ENCODE assay signal across 1 cellular context in the genomic region with DNA sequence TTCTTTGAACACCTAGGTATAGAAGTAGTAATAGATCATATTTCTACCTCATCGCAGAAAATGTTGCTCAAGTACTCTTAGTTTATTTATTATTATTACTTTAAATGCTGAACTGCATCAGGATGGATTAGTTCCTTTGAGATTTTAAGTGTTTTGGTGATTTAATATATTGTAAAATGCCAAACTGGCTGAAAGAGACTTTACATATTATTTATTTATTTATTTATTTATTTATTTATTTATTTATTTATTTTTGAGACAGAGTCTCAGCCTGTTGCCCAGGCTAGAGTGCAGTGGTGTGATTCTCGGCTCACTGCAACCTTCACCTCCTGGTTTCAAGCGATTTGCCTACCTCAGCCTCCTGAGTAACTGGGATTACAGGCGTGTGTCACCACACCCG.
A peak's percentile ranks its signal among the peaks of the same experiment; 100 is the strongest.
TF ChIP-seq lines count a peak whose summit lies in the region.

No MANE protein-coding gene starts in this region.

TF ChIP-seq in HEK293, 187 proteins besides CTCF, POLR2A, EP300 and RAD21 (continued from another document and continues in another):
- TF ChIP-seq ZNF518A (tag by site-specific recombination; conservative IDR thresholded peaks at IDR 0.05; ENCODE audit: low read depth) (peak; percentile 93), TCF7L2 (IDR thresholded peaks at IDR 0.05; ENCODE audit: borderline replicate concordance, low read depth, low read length) (no peak), ZNF677 (tag by site-specific recombination; IDR thresholded peaks at IDR 0.05) (no peak), ZNF394 (tag by site-specific recombination; IDR thresholded peaks at IDR 0.05; ENCODE audit: borderline replicate concordance) (peak; percentile 99), ZNF324 (tag by site-specific recombination; IDR thresholded peaks at IDR 0.05) (no peak), ZFP37 (tag by site-specific recombination; IDR thresholded peaks at IDR 0.05) (peak; percentile 86), ZNF530 (tag by site-specific recombination; IDR thresholded peaks at IDR 0.05; ENCODE audit: low read depth) (no peak), ZNF654 (tag by site-specific recombination; IDR thresholded peaks at IDR 0.05; ENCODE audit: low read depth) (peak; percentile 56), ZNF791 (tag by site-specific recombination; IDR thresholded peaks at IDR 0.05) (0 out of 2 replicates have a peak, but pooled peaks have one; percentile 43), SETDB1 (IDR thresholded peaks at IDR 0.05; ENCODE audit: insufficient read length, low read length) (no peak), ZNF658 (tag by site-specific recombination; IDR thresholded peaks at IDR 0.05) (no peak), ZSCAN5A (tag by site-specific recombination; IDR thresholded peaks at IDR 0.05) (no peak), ZNF473 (tag by site-specific recombination; IDR thresholded peaks at IDR 0.05) (no peak), FEZF1 (tag by site-specific recombination; IDR thresholded peaks at IDR 0.05) (no peak), ZNF335 (tag by site-specific recombination; conservative IDR thresholded peaks at IDR 0.05) (no peak), ZNF239 (tag by site-specific recombination; IDR thresholded peaks at IDR 0.05) (no peak), KLF1 (tag by site-specific recombination; IDR thresholded peaks at IDR 0.05) (no peak), IKZF3 (tag by site-specific recombination; IDR thresholded peaks at IDR 0.05) (no peak), ZNF596 (tag by site-specific recombination; IDR thresholded peaks at IDR 0.05) (no peak), ATF2 (tag by site-specific recombination; IDR thresholded peaks at IDR 0.05; ENCODE audit: low read depth) (no peak), OSR2 (tag by site-specific recombination; IDR thresholded peaks at IDR 0.05) (no peak), ZNF707 (tag by site-specific recombination; IDR thresholded peaks at IDR 0.05) (no peak), WT1 (tag by site-specific recombination; IDR thresholded peaks at IDR 0.05) (no peak), ZBTB1 (tag by site-specific recombination; IDR thresholded peaks at IDR 0.05) (0 out of 2 replicates have a peak, but pooled peaks have one; percentile 50), ZNF747 (tag by site-specific recombination; IDR thresholded peaks at IDR 0.05) (no peak), ZNF175 (tag by site-specific recombination; IDR thresholded peaks at IDR 0.05) (no peak), SALL2 (tag by site-specific recombination; IDR thresholded peaks at IDR 0.05; ENCODE audit: borderline replicate concordance) (no peak), ZBTB44 (tag by site-specific recombination; IDR thresholded peaks at IDR 0.05) (no peak), ZNF221 (tag by site-specific recombination; IDR thresholded peaks at IDR 0.05; ENCODE audit: borderline replicate concordance) (peak; percentile 70; the same call in 1 of the 2 replicates), ZNF248 (tag by site-specific recombination; IDR thresholded peaks at IDR 0.05) (no peak), ZNF184 (tag by site-specific recombination; IDR thresholded peaks at IDR 0.05) (no peak), ZNF548 (tag by site-specific recombination; IDR thresholded peaks at IDR 0.05) (no peak), KLF10 (tag by site-specific recombination; IDR thresholded peaks at IDR 0.05) (no peak), ZIC2 (tag by site-specific recombination; IDR thresholded peaks at IDR 0.05) (no peak), ZSCAN16 (tag by site-specific recombination; IDR thresholded peaks at IDR 0.05) (no peak), PATZ1 (tag by site-specific recombination; IDR thresholded peaks at IDR 0.05) (no peak)
- TF ChIP-seq, protein P1, sequence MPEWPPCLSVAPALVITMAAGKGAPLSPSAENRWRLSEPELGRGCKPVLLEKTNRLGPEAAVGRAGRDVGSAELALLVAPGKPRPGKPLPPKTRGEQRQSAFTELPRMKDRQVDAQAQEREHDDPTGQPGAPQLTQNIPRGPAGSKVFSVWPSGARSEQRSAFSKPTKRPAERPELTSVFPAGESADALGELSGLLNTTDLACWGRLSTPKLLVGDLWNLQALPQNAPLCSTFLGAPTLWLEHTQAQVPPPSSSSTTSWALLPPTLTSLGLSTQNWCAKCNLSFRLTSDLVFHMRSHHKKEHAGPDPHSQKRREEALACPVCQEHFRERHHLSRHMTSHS (tag by site-specific recombination; IDR thresholded peaks at IDR 0.05) = no peak
- TF ChIP-seq, protein P2, sequence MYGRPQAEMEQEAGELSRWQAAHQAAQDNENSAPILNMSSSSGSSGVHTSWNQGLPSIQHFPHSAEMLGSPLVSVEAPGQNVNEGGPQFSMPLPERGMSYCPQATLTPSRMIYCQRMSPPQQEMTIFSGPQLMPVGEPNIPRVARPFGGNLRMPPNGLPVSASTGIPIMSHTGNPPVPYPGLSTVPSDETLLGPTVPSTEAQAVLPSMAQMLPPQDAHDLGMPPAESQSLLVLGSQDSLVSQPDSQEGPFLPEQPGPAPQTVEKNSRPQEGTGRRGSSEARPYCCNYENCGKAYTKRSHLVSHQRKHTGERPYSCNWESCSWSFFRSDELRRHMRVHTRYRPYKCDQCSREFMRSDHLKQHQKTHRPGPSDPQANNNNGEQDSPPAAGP (tag by site-specific recombination; IDR thresholded peaks at IDR 0.05) = no peak
- TF ChIP-seq, protein P3, sequence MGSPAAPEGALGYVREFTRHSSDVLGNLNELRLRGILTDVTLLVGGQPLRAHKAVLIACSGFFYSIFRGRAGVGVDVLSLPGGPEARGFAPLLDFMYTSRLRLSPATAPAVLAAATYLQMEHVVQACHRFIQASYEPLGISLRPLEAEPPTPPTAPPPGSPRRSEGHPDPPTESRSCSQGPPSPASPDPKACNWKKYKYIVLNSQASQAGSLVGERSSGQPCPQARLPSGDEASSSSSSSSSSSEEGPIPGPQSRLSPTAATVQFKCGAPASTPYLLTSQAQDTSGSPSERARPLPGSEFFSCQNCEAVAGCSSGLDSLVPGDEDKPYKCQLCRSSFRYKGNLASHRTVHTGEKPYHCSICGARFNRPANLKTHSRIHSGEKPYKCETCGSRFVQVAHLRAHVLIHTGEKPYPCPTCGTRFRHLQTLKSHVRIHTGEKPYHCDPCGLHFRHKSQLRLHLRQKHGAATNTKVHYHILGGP (tag by site-specific recombination; IDR thresholded peaks at IDR 0.05) = no peak
- TF ChIP-seq, protein P4, sequence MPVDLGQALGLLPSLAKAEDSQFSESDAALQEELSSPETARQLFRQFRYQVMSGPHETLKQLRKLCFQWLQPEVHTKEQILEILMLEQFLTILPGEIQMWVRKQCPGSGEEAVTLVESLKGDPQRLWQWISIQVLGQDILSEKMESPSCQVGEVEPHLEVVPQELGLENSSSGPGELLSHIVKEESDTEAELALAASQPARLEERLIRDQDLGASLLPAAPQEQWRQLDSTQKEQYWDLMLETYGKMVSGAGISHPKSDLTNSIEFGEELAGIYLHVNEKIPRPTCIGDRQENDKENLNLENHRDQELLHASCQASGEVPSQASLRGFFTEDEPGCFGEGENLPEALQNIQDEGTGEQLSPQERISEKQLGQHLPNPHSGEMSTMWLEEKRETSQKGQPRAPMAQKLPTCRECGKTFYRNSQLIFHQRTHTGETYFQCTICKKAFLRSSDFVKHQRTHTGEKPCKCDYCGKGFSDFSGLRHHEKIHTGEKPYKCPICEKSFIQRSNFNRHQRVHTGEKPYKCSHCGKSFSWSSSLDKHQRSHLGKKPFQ (tag by site-specific recombination; IDR thresholded peaks at IDR 0.05) = peak; percentile 27; the same call in 1 of the 2 replicates
- TF ChIP-seq, protein P5, sequence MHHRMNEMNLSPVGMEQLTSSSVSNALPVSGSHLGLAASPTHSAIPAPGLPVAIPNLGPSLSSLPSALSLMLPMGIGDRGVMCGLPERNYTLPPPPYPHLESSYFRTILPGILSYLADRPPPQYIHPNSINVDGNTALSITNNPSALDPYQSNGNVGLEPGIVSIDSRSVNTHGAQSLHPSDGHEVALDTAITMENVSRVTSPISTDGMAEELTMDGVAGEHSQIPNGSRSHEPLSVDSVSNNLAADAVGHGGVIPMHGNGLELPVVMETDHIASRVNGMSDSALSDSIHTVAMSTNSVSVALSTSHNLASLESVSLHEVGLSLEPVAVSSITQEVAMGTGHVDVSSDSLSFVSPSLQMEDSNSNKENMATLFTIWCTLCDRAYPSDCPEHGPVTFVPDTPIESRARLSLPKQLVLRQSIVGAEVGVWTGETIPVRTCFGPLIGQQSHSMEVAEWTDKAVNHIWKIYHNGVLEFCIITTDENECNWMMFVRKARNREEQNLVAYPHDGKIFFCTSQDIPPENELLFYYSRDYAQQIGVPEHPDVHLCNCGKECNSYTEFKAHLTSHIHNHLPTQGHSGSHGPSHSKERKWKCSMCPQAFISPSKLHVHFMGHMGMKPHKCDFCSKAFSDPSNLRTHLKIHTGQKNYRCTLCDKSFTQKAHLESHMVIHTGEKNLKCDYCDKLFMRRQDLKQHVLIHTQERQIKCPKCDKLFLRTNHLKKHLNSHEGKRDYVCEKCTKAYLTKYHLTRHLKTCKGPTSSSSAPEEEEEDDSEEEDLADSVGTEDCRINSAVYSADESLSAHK (tag by site-specific recombination; IDR thresholded peaks at IDR 0.05) = no peak
